In genomic region chr4:15013585-15013984, GRCh38 we compare ENCODE assay signal across 21 cellular contexts.
"Had no signal": no experiment of that assay in that cellular context is flagged by ENCODE, and none has a peak within 500 bp of the region (broad histone marks: within the 10 kb centered on the region; RNA-seq: fewer than 3 reads in every experiment).

No MANE protein-coding gene starts in this region.

- H3K27me3 Mint-ChIP-seq: activated naive CD8-positive, alpha-beta T cell; naive thymus-derived CD4-positive, alpha-beta T cell had no signal

- H3K4me3 Mint-ChIP-seq: activated naive CD8-positive, alpha-beta T cell; naive thymus-derived CD4-positive, alpha-beta T cell; neural crest cell; WTC11 had no signal

- H3K4me3 ChIP-seq: lower lobe of right lung, psoas muscle, uterus had no signal

- H3K36me3 ChIP-seq: uterus had no signal

- FAIRE-seq: bronchial epithelial cell, endometrium, keratinocyte had no signal

- H3K27me3 ChIP-seq: uterus had no signal

- DNase-seq: activated gamma-delta T cell treated with Interleukin-2 at 50 U/mL for 16 hours; activated T-cell treated with anti-CD3 and anti-CD28 coated beads, Interleukin-2, amount 50 U/mL, for 1 hour; effector CD4-positive, alpha-beta T cell; foreskin fibroblast; lower lobe of right lung; naive thymus-derived CD4-positive, alpha-beta T cell; psoas muscle; right cardiac atrium; stimulated activated CD4-positive, alpha-beta T cell treated with anti-CD3 and anti-CD28 coated beads, Interleukin-12 subunit alpha, Interleukin-12 subunit beta, amount 100 ng/mL, for 4 hours; stimulated activated CD4-positive, alpha-beta T cell treated with anti-CD3 and anti-CD28 coated beads, Interleukin-4, amount 100 ng/mL, for 4 hours; stimulated activated naive CD8-positive, alpha-beta T cell treated with anti-CD3 and anti-CD28 coated beads, Interleukin-15, Interleukin-2, amounts not matched to agents 100 U/mL and 50 U/mL, for 24 hours; T-helper 9 cell; trophoblast cell; uterus had no signal

- H3K27ac ChIP-seq: lower lobe of right lung, psoas muscle had no signal

- H3K9me3 Mint-ChIP-seq: naive thymus-derived CD4-positive, alpha-beta T cell; neural crest cell; WTC11 had no signal

- H3K9me3 ChIP-seq: lower lobe of right lung, psoas muscle, uterus had no signal

- H3K27ac Mint-ChIP-seq: activated naive CD8-positive, alpha-beta T cell; naive thymus-derived CD4-positive, alpha-beta T cell; WTC11 had no signal

- H3K36me3 Mint-ChIP-seq: WTC11 had no signal

- ATAC-seq: left lobe of liver; lower lobe of right lung; naive thymus-derived CD4-positive, alpha-beta T cell; psoas muscle; right cardiac atrium; WTC11 had no signal
